8 cellular contexts compared by ENCODE assay signal in the genomic region with DNA sequence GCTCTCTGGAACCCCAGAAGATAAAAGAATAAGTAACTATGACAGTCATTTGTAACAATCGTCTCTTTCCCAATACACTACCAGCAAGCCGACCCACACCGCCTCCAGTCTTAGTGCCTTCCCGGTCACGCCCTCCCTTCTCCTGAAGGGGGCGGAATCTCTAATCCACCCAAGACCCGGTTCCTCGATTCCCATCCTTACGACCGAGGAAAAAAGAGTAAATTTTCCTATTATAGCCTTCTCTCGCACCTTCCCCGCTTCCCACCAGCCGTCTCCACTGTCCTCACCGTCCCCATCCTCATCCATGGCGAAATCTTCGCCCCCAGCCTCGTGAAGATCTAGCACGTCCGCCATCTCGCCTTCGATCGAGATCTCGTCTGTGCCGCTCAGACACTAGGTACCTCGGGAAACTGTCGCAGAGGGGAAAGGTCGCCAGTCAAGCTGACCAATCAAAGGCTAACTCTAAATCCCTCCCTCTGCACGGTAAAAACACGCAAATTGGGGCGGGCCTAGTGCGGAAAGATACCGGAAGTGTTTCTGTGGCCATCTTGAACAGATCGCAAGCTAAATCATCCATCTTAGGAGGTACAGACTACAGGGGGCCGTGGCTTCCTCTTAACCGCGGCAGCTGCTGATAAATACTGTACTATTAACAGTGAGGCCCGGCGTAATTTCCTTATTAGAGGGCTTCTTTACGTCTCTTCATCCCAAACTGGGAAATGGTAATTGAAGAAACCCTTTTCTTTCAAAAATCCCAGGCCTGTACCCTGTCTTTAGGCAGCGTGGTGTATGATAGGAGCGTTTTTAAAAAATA. TPM values are rescaled to one million over a fixed set of nuclear protein-coding genes. Genes with fewer than 3 reads are reported as not detected.
DNase-seq lines count a peak whose midpoint lies in the region; ATAC-seq and TF ChIP-seq lines count a peak whose summit lies in the region.

A gene (minus strand): TSS at position 412 of the 814 bp plus-strand sequence. CDS start 58 bp downstream, at position 354.

- TF ChIP-seq CTCF in colonic mucosa (IDR thresholded peaks at IDR 0.05): peak; percentile 65

- peak within 1 kb of the TSS; percentile 89 for H3K27ac ChIP-seq in colonic mucosa
- H3K27ac ChIP-seq in layer of hippocampus (ENCODE audit: low read depth, low read length): peak within 1 kb of the TSS; percentile 96

- intact Hi-C loops in colonic mucosa (cut with DNase I): no loop called here

- peak within 1 kb of the TSS; percentile 75 for H3K4me3 ChIP-seq in colonic mucosa

- no peaks in the 10 kb centered on the region for H3K36me3 ChIP-seq in colonic mucosa

- peak within 1 kb of the TSS; percentile 77 to 97 for H3K9ac ChIP-seq in colonic mucosa (ENCODE audit: low read depth in 2 of 2, low read length in 2 of 2)

- H3K4me1 ChIP-seq in colonic mucosa: peaks cover 8% of the 10 kb centered on the region

- H3K27me3 ChIP-seq in colonic mucosa: no peaks in the 10 kb centered on the region
- H3K27me3 ChIP-seq in layer of hippocampus (ENCODE audit: control insufficient read depth, insufficient read depth, low read length): no peaks in the 10 kb centered on the region

- H3K9me3 ChIP-seq in colonic mucosa: no peaks in the 10 kb centered on the region

- ATAC-seq in HG03460 (IDR thresholded peaks at IDR 0.05; ENCODE audit: unreplicated experiment): peak; percentile 95

- peak; percentile 49 to 96 (median 90) for DNase-seq in C1 segment of cervical spinal cord (lab: John Stamatoyannopoulos, UW)
- peak; percentile 64 for DNase-seq in GM19240 (ENCODE audit: insufficient read length, low spot score)
- DNase-seq in NCI-H524 treated with DMSO at 0.1 percent for 48 hours (lab: John Stamatoyannopoulos, UW): peak; percentile 95
- peak; percentile 92 to 94 for DNase-seq in activated CD4-positive, alpha-beta T cell treated with anti-CD3 and anti-CD28 coated beads for 4 hours
- peak; percentile 96 for DNase-seq in colonic mucosa
- peak; percentile 74 to 87 for DNase-seq in stimulated activated CD4-positive, alpha-beta T cell treated with anti-CD3 and anti-CD28 coated beads, Interleukin-1b, Interleukin-23, amount 100 ng/mL, for 4 hours (ENCODE audit: low read depth in 2 of 2)

RNA-seq across cellular contexts. Expression of the gene that starts here (rescaled TPM):
- total RNA-seq in colonic mucosa: 100 to 1,000 TPM; 108 to 148 TPM

Comparison
In these comparisons a context has a peak if more than half of its experiments do, and no peak if none do; other contexts are left out.
1. Peak in every context shown above with its lines: DNase-seq, ATAC-seq, H3K4me3 ChIP-seq and H3K27ac ChIP-seq.